18 cellular contexts compared by ENCODE assay signal in genomic region chr10:71368639-71369038, GRCh38. TPM values are rescaled to one million over a fixed set of nuclear protein-coding genes. Genes with fewer than 3 reads are reported as not detected.
DNase-seq lines count a peak whose midpoint lies in the region; ATAC-seq and TF ChIP-seq lines count a peak whose summit lies in the region.
"Had no signal": no experiment of that assay in that cellular context is flagged by ENCODE, and none has a peak within 500 bp of the region (broad histone marks: within the 10 kb centered on the region; RNA-seq: fewer than 3 reads in every experiment).

No MANE protein-coding gene starts in this region.

- H2BK15ac ChIP-seq in H9 (ENCODE audit: low read depth, low read length), result no peak overlapping the region

- H3K4me3 Mint-ChIP-seq in H9, result no peak overlapping the region
- no peak overlapping the region for H3K4me3 Mint-ChIP-seq in activated CD4-positive, alpha-beta memory T cell treated with anti-CD3 and anti-CD28 coated beads, Interleukin-2, amount 10 ng/mL, durations not matched to agents 7 days and 5 days
- H3K4me3 Mint-ChIP-seq: activated CD8-positive, alpha-beta memory T cell treated with anti-CD3 and anti-CD28 coated beads, Interleukin-2, amount 10 ng/mL, durations not matched to agents 7 days and 5 days; naive thymus-derived CD4-positive, alpha-beta T cell had no signal

- no peak overlapping the region for H3K27ac Mint-ChIP-seq in H9
- H3K27ac Mint-ChIP-seq in activated CD4-positive, alpha-beta memory T cell treated with anti-CD3 and anti-CD28 coated beads, Interleukin-2, amount 10 ng/mL, durations not matched to agents 7 days and 5 days, result no peak overlapping the region
- H3K27ac Mint-ChIP-seq: activated CD8-positive, alpha-beta memory T cell treated with anti-CD3 and anti-CD28 coated beads, Interleukin-2, amount 10 ng/mL, durations not matched to agents 7 days and 5 days; naive thymus-derived CD4-positive, alpha-beta T cell had no signal

- no peak overlapping the region for H3T11ph ChIP-seq in H9 (ENCODE audit: low read length)

- CTCF ChIA-PET in PC-3 (lab: Charles Lee), result no interaction called here
- CTCF ChIA-PET in activated CD4-positive, alpha-beta memory T cell treated with anti-CD3 and anti-CD28 coated beads, Interleukin-2, amount 10 ng/mL, durations not matched to agents 7 days and 5 days (lab: Charles Lee), result no interaction called here

- H3K27ac ChIP-seq in H9 (ENCODE audit: insufficient read length, low read depth, low read length), result no peak overlapping the region
- H3K27ac ChIP-seq in PC-3 (ENCODE audit: low read length), result no peak overlapping the region
- no peak overlapping the region for H3K27ac ChIP-seq in left lung
- H3K27ac ChIP-seq: ascending aorta, epithelial cell of prostate, upper lobe of left lung had no signal

- no peaks in the 10 kb centered on the region for H3K9me3 Mint-ChIP-seq in H9
- no peaks in the 10 kb centered on the region for H3K9me3 Mint-ChIP-seq in activated CD4-positive, alpha-beta memory T cell treated with anti-CD3 and anti-CD28 coated beads, Interleukin-2, amount 10 ng/mL, durations not matched to agents 7 days and 5 days
- H3K9me3 Mint-ChIP-seq: naive thymus-derived CD4-positive, alpha-beta T cell had no signal

- H3K36me3 ChIP-seq in PC-3 (ENCODE audit: low read depth, low read length), result no peaks in the 10 kb centered on the region
- H3K36me3 ChIP-seq in left lung, result no peaks in the 10 kb centered on the region
- H3K36me3 ChIP-seq: ascending aorta, upper lobe of left lung had no signal

- POLR2A ChIA-PET in PC-3 (lab: Charles Lee; ENCODE audit: unreplicated experiment), result no interaction called here
- POLR2A ChIA-PET in activated CD4-positive, alpha-beta memory T cell treated with anti-CD3 and anti-CD28 coated beads, Interleukin-2, amount 10 ng/mL, durations not matched to agents 7 days and 5 days (lab: Charles Lee), result interaction anchor here (2.0 kb wide), 1 partner anchor 8 kb away, joined by 8 read pairs; no protein-coding TSS in a partner anchor

- ATAC-seq in PC-3, result no peak
- ATAC-seq in HG02852 (IDR thresholded peaks at IDR 0.05; ENCODE audit: unreplicated experiment), result no peak
- ATAC-seq in left lung, result no peak
- ATAC-seq: activated CD8-positive, alpha-beta memory T cell treated with anti-CD3 and anti-CD28 coated beads, Interleukin-2, amount 10 ng/mL, durations not matched to agents 7 days and 5 days; naive thymus-derived CD4-positive, alpha-beta T cell had no signal

- H3K27me3 ChIP-seq in H9 (ENCODE audit: insufficient read depth, low read length) (no peaks in the 10 kb centered on the region), PC-3 (ENCODE audit: low read length) (no peaks in the 10 kb centered on the region), left lung (no peaks in the 10 kb centered on the region)
- H3K27me3 ChIP-seq: ascending aorta, upper lobe of left lung had no signal

- no peaks in the 10 kb centered on the region for H3K23me2 ChIP-seq in H9 (ENCODE audit: insufficient read length, low read depth, low read length, poor library complexity, severe bottlenecking)

- no peak overlapping the region for H2AK5ac ChIP-seq in H9 (ENCODE audit: insufficient read length, low read length)

- H3K9me3 ChIP-seq in H9 (ENCODE audit: control insufficient read depth, low read depth, low read length) (no peaks in the 10 kb centered on the region), PC-3 (ENCODE audit: low read length) (no peaks in the 10 kb centered on the region), left lung (no peaks in the 10 kb centered on the region)
- H3K9me3 ChIP-seq: ascending aorta, upper lobe of left lung had no signal

- H3K4me3 ChIP-seq in PC-3 (ENCODE audit: low read length) (no peak overlapping the region), left lung (no peak overlapping the region)
- H3K4me3 ChIP-seq: ascending aorta, upper lobe of left lung had no signal

- H4K91ac ChIP-seq in H9 (ENCODE audit: insufficient read length, low read depth, low read length), result no peak overlapping the region

- intact Hi-C loops in PC-3 (cut with micrococcal nuclease), result no loop called here
- intact Hi-C loops in posterior vena cava (cut with DNase I), result no loop called here
- intact Hi-C loops in left lung (cut with DNase I), result no loop called here

- H3K4me1 ChIP-seq in H9 (ENCODE audit: insufficient read depth, low read length), result no peaks in the 10 kb centered on the region
- H3K4me1 ChIP-seq in PC-3 (ENCODE audit: insufficient read depth, low read length), result peaks cover 7% of the 10 kb centered on the region
- H3K4me1 ChIP-seq in left lung, result peaks cover 0 to 47% of the 10 kb centered on the region in 2 donors
- H3K4me1 ChIP-seq: ascending aorta had no signal

- no peaks in the 10 kb centered on the region for H3K79me1 ChIP-seq in H9 (ENCODE audit: insufficient read depth, low read depth, low read length, poor library complexity, severe bottlenecking)

- H3K4ac ChIP-seq in H9 (ENCODE audit: low read depth, low read length), result no peak overlapping the region

- no peak overlapping the region for H3K56ac ChIP-seq in H9 (ENCODE audit: insufficient read length, low read depth, low read length)

- H3K79me2 ChIP-seq in H9 (ENCODE audit: insufficient read depth, low read length), result no peaks in the 10 kb centered on the region
- H3K79me2 ChIP-seq in PC-3 (ENCODE audit: low read length), result no peaks in the 10 kb centered on the region

- H2BK120ac ChIP-seq in H9 (ENCODE audit: low read depth, low read length, poor library complexity, severe bottlenecking), result no peak overlapping the region

- H3F3A ChIP-seq in PC-3 (ENCODE audit: low read length, unreplicated experiment), result no peaks in the 10 kb centered on the region

- no peak overlapping the region for H3K18ac ChIP-seq in H9 (ENCODE audit: insufficient read length, low read depth, low read length)

- H2AFZ ChIP-seq in H9 (ENCODE audit: low read length), result no peak overlapping the region
- no peak overlapping the region for H2AFZ ChIP-seq in PC-3 (ENCODE audit: low read length)

- DNase-seq in NCI-H82 (lab: John Stamatoyannopoulos, UW) (peak; percentile 27), NCI-H82 treated with DMSO at 0.1 percent for 48 hours (lab: John Stamatoyannopoulos, UW; ENCODE audit: unreplicated experiment) (no peak), H9 (no peak), PC-3 (peak; percentile 22), posterior vena cava (ENCODE audit: low spot score) (peak; percentile 2), left lung (no peak)
- DNase-seq in activated CD4-positive, alpha-beta memory T cell treated with anti-CD3 and anti-CD28 coated beads, Interleukin-2, amount 10 ng/mL, durations not matched to agents 7 days and 5 days, result no peak
- DNase-seq: activated CD8-positive, alpha-beta memory T cell treated with anti-CD3 and anti-CD28 coated beads, Interleukin-2, amount 10 ng/mL, durations not matched to agents 7 days and 5 days; Calu3; cortex of kidney; naive thymus-derived CD4-positive, alpha-beta T cell; NCI-H2171 treated with DMSO at 0.1 percent for 48 hours; stimulated activated naive CD4-positive, alpha-beta T cell treated with Interleukin-2 at 50 U/mL for 16 hours; upper lobe of left lung had no signal

- no TSS peak for BruUV-seq in PC-3 (replicated peaks; lab: Mats Ljungman, UMichigan)

- WGBS in H9 (ENCODE audit: extremely low coverage, insufficient read length, low lambda C conversion rate), result no CpG with 5 or more reads among the region's 2 CpGs

- H3K23ac ChIP-seq in H9 (ENCODE audit: insufficient read length, low read depth, low read length), result no peak overlapping the region

- H4K5ac ChIP-seq in H9 (ENCODE audit: insufficient read length, low read depth, low read length), result no peak overlapping the region

- H3K4me2 ChIP-seq in H9 (ENCODE audit: insufficient read depth, insufficient read length, low read length) (no peak overlapping the region), PC-3 (ENCODE audit: low read length) (no peak overlapping the region)

- H3K14ac ChIP-seq in H9 (ENCODE audit: insufficient read depth, low read length), result no peak overlapping the region

- H3K27me3 Mint-ChIP-seq in H9 (ENCODE audit: low read depth), result peaks cover 5% of the 10 kb centered on the region
- peaks cover 3% of the 10 kb centered on the region for H3K27me3 Mint-ChIP-seq in activated CD4-positive, alpha-beta memory T cell treated with anti-CD3 and anti-CD28 coated beads, Interleukin-2, amount 10 ng/mL, durations not matched to agents 7 days and 5 days

- H2BK20ac ChIP-seq in H9 (ENCODE audit: low read depth, low read length, poor library complexity, severe bottlenecking), result no peak overlapping the region

- H2BK5ac ChIP-seq in H9 (ENCODE audit: insufficient read length, low read length), result no peak overlapping the region

- 0 out of 3 replicates have a peak, but pooled peaks have one; percentile 36 for TF ChIP-seq CTCF in H9 (conservative IDR thresholded peaks at IDR 0.05)
- TF ChIP-seq CTCF in PC-3 (conservative IDR thresholded peaks at IDR 0.05; ENCODE audit: low read depth, low read length), result 0 out of 2 replicates have a peak, but pooled peaks have one; percentile 20
- no peak for TF ChIP-seq CTCF in left lung (IDR thresholded peaks at IDR 0.05)

- H4K8ac ChIP-seq in H9 (replicated peaks; ENCODE audit: insufficient read length, low read depth, low read length), result no peak overlapping the region

- peaks cover 6 to 11% of the 10 kb centered on the region in 2 experiments for H3K4me1 Mint-ChIP-seq in H9
- H3K4me1 Mint-ChIP-seq in activated CD4-positive, alpha-beta memory T cell treated with anti-CD3 and anti-CD28 coated beads, Interleukin-2, amount 10 ng/mL, durations not matched to agents 7 days and 5 days, result peaks cover 10% of the 10 kb centered on the region

- H3K36me3 Mint-ChIP-seq in H9 (ENCODE audit: insufficient read depth in 1 of 3, low read depth in 3 of 3), result peaks cover 0 to 2% (median 0%) of the 10 kb centered on the region in 3 experiments; a peak in 1 of 7 replicates
- no peaks in the 10 kb centered on the region for H3K36me3 Mint-ChIP-seq in activated CD4-positive, alpha-beta memory T cell treated with anti-CD3 and anti-CD28 coated beads, Interleukin-2, amount 10 ng/mL, durations not matched to agents 7 days and 5 days (ENCODE audit: low read depth)
- H3K36me3 Mint-ChIP-seq: activated CD8-positive, alpha-beta memory T cell treated with anti-CD3 and anti-CD28 coated beads, Interleukin-2, amount 10 ng/mL, durations not matched to agents 7 days and 5 days had no signal

- H2BK12ac ChIP-seq in H9 (ENCODE audit: insufficient read length, low read depth, low read length), result no peak overlapping the region

- H3K9ac ChIP-seq in H9 (ENCODE audit: extremely low read depth, insufficient read length, low read length), result no peak overlapping the region
- no peak overlapping the region for H3K9ac ChIP-seq in PC-3 (ENCODE audit: low read length)

- no peaks in the 10 kb centered on the region for H3K9me2 ChIP-seq in PC-3 (replicated peaks; ENCODE audit: low read length)

- H4K20me1 ChIP-seq in H9 (ENCODE audit: control insufficient read depth, insufficient read depth, insufficient read length) (no peaks in the 10 kb centered on the region), PC-3 (ENCODE audit: low read length) (no peaks in the 10 kb centered on the region)

RNA-seq across cellular contexts. Expression of gene CDH23, which starts 28.1 kb away (rescaled TPM):
- 1.1 and 2.1 TPM in 2 replicates for total RNA-seq in H9 (2021)
- total RNA-seq in PC-3 (2014; rRNA removed), result not detected in 2 replicates
- total RNA-seq in posterior vena cava, result 10 to 100 TPM; 24.5 to 43.0 TPM
- 1 to 10 TPM; 1.3 TPM for total RNA-seq in activated CD4-positive, alpha-beta memory T cell treated with anti-CD3 and anti-CD28 coated beads, Interleukin-2, amount 10 ng/mL, durations not matched to agents 7 days and 5 days
- 10 to 100 TPM; 22.4 to 22.8 TPM for total RNA-seq in left lung
- total RNA-seq: lung microvascular endothelial cell had no signal

RNA-seq across cellular contexts. Expression of gene SLC29A3, which starts 49.6 kb away (rescaled TPM):
- total RNA-seq in H9 (2021) (9.2 and 10.2 TPM in 2 replicates), PC-3 (2014; rRNA removed) (3.9 and 4.4 TPM in 2 replicates), posterior vena cava (1 to 10 TPM; 3.5 to 6.2 TPM), left lung (10 to 100 TPM in 1 of 2 donors, 1 to 10 TPM in 1; 7.8 to 13.4 TPM)
- total RNA-seq in activated CD4-positive, alpha-beta memory T cell treated with anti-CD3 and anti-CD28 coated beads, Interleukin-2, amount 10 ng/mL, durations not matched to agents 7 days and 5 days, result 1 to 10 TPM; 2.6 to 3.2 TPM

Comparison
In these comparisons a context has a peak if more than half of its experiments do, and no peak if none do; other contexts are left out.
1. DNase-seq: peak in NCI-H82 (single experiment), PC-3 (single experiment) and posterior vena cava (single experiment); none in NCI-H82 treated with DMSO at 0.1 percent for 48 hours (single experiment), H9 (single experiment), activated CD4-positive, alpha-beta memory T cell treated with anti-CD3 and anti-CD28 coated beads, Interleukin-2, amount 10 ng/mL, durations not matched to agents 7 days and 5 days (single experiment) and left lung (0 of 2).
2. CTCF ChIP-seq: peak in H9 (single experiment) and PC-3 (single experiment); none in left lung (0 of 2).